ENCODE assay signal across 4 cellular contexts in genomic region chr9:2492161-2492560, GRCh38.
"Had no signal": no experiment of that assay in that cellular context is flagged by ENCODE, and none has a peak within 500 bp of the region (broad histone marks: within the 10 kb centered on the region; RNA-seq: fewer than 3 reads in every experiment).

No MANE protein-coding gene starts in this region.

- DNase-seq: H9, HCEC 1CT, IMR-90 had no signal

- H3K27ac Mint-ChIP-seq: GM23338, H9 had no signal

- H3K9me3 Mint-ChIP-seq: GM23338, H9 had no signal

- H3K4me2 ChIP-seq: GM23338 had no signal

- H2AFZ ChIP-seq: GM23338 had no signal

- H3K4me3 Mint-ChIP-seq: GM23338, H9 had no signal

- H3K4me3 ChIP-seq: GM23338 had no signal

- ATAC-seq: GM23338 had no signal
